10 cellular contexts compared by ENCODE assay signal in genomic region chr4:94577136-94577535, GRCh38.
A peak's percentile ranks its signal among the peaks of the same experiment; 100 is the strongest.
DNase-seq lines count a peak whose midpoint lies in the region; ATAC-seq and TF ChIP-seq lines count a peak whose summit lies in the region.
"Had no signal": no experiment of that assay in that cellular context is flagged by ENCODE, and none has a peak within 500 bp of the region (broad histone marks: within the 10 kb centered on the region; RNA-seq: fewer than 3 reads in every experiment).

No MANE protein-coding gene starts in this region.

- intact Hi-C loops in left lung (cut with DNase I): no loop called here
- intact Hi-C loops in activated T-helper 1 cell treated with anti-CD3 and anti-CD28 coated beads, Interleukin-12 subunit alpha, Interleukin-12 subunit beta, Interleukin-2, Interleukin-4 antibody, amounts not matched to agents 30 ng/mL and 10 ng/mL and 1 ng/mL, durations not matched to agents 14 hours and 24 hours and 36 hours (cut with micrococcal nuclease): no loop called here

- no peaks in the 10 kb centered on the region for H3K36me3 Mint-ChIP-seq in activated T-helper 1 cell treated with anti-CD3 and anti-CD28 coated beads, Interleukin-12 subunit alpha, Interleukin-12 subunit beta, Interleukin-2, Interleukin-4 antibody, amounts not matched to agents 30 ng/mL and 10 ng/mL and 1 ng/mL, durations not matched to agents 14 hours and 24 hours and 36 hours (ENCODE audit: low read depth)

- DNase-seq in AG08396 (ENCODE audit: low spot score): peak; percentile 39
- DNase-seq in NCI-H1092 (lab: John Stamatoyannopoulos, UW): peak; percentile 65
- peak; percentile 63 for DNase-seq in brain microvascular endothelial cell
- DNase-seq in left lung: no peak
- DNase-seq in activated CD8-positive, alpha-beta memory T cell treated with anti-CD3 and anti-CD28 coated beads, Interleukin-2, amount 50 U/mL, for 4 hours: no peak
- no peak for DNase-seq in activated effector memory CD4-positive, alpha-beta T cell treated with anti-CD3 and anti-CD28 coated beads, Interleukin-2, amount 50 U/mL, for 16 hours
- no peak for DNase-seq in activated T-helper 1 cell treated with anti-CD3 and anti-CD28 coated beads, Interleukin-12 subunit alpha, Interleukin-12 subunit beta, Interleukin-2, Interleukin-4 antibody, amounts not matched to agents 30 ng/mL and 10 ng/mL and 1 ng/mL, durations not matched to agents 14 hours and 24 hours and 36 hours (ENCODE audit: low spot score)
- DNase-seq: PC-9 had no signal

- H3K27ac ChIP-seq in brain microvascular endothelial cell (peak overlapping the region; percentile 44), left lung (no peak overlapping the region)
- H3K27ac ChIP-seq: PC-9 had no signal

- no peak overlapping the region for H3K27ac Mint-ChIP-seq in activated T-helper 1 cell treated with anti-CD3 and anti-CD28 coated beads, Interleukin-12 subunit alpha, Interleukin-12 subunit beta, Interleukin-2, Interleukin-4 antibody, amounts not matched to agents 30 ng/mL and 10 ng/mL and 1 ng/mL, durations not matched to agents 14 hours and 24 hours and 36 hours
- H3K27ac Mint-ChIP-seq: activated naive CD4-positive, alpha-beta T cell treated with anti-CD3 and anti-CD28 coated beads, Interleukin-2, amount 50 U/mL, for 24 hours had no signal

- TF ChIP-seq CTCF in brain microvascular endothelial cell (IDR thresholded peaks at IDR 0.05; ENCODE audit: low read depth, low read length, missing control alignments) (no peak), left lung (IDR thresholded peaks at IDR 0.05) (no peak)

- H3K4me3 ChIP-seq in brain microvascular endothelial cell (ENCODE audit: low read depth, low read length) (no peak overlapping the region), left lung (no peak overlapping the region)
- H3K4me3 ChIP-seq: PC-9 had no signal

- peaks cover 4% of the 10 kb centered on the region in 2 donors for H3K4me1 ChIP-seq in left lung

- in situ Hi-C loops in brain microvascular endothelial cell (cut with HindIII; ENCODE audit: low pct_ligation_motif_present, low sequenced_read_pairs): no loop called here

- H3K9me3 Mint-ChIP-seq in activated T-helper 1 cell treated with anti-CD3 and anti-CD28 coated beads, Interleukin-12 subunit alpha, Interleukin-12 subunit beta, Interleukin-2, Interleukin-4 antibody, amounts not matched to agents 30 ng/mL and 10 ng/mL and 1 ng/mL, durations not matched to agents 14 hours and 24 hours and 36 hours: no peaks in the 10 kb centered on the region
- H3K9me3 Mint-ChIP-seq: activated naive CD4-positive, alpha-beta T cell treated with anti-CD3 and anti-CD28 coated beads, Interleukin-2, amount 50 U/mL, for 24 hours had no signal

- H3K36me3 ChIP-seq in brain microvascular endothelial cell (replicated peaks): peaks cover 17% of the 10 kb centered on the region
- H3K36me3 ChIP-seq in left lung: peaks cover 0 to 11% of the 10 kb centered on the region in 2 donors

- H3K27me3 ChIP-seq in brain microvascular endothelial cell (replicated peaks) (no peaks in the 10 kb centered on the region), left lung (no peaks in the 10 kb centered on the region)

- no peaks in the 10 kb centered on the region for H3K9me3 ChIP-seq in left lung

- H3K27me3 Mint-ChIP-seq in activated T-helper 1 cell treated with anti-CD3 and anti-CD28 coated beads, Interleukin-12 subunit alpha, Interleukin-12 subunit beta, Interleukin-2, Interleukin-4 antibody, amounts not matched to agents 30 ng/mL and 10 ng/mL and 1 ng/mL, durations not matched to agents 14 hours and 24 hours and 36 hours (ENCODE audit: insufficient read depth): no peaks in the 10 kb centered on the region
- H3K27me3 Mint-ChIP-seq: activated naive CD4-positive, alpha-beta T cell treated with anti-CD3 and anti-CD28 coated beads, Interleukin-2, amount 50 U/mL, for 24 hours had no signal

- H3K4me1 Mint-ChIP-seq in activated T-helper 1 cell treated with anti-CD3 and anti-CD28 coated beads, Interleukin-12 subunit alpha, Interleukin-12 subunit beta, Interleukin-2, Interleukin-4 antibody, amounts not matched to agents 30 ng/mL and 10 ng/mL and 1 ng/mL, durations not matched to agents 14 hours and 24 hours and 36 hours (ENCODE audit: low read depth): no peaks in the 10 kb centered on the region
- H3K4me1 Mint-ChIP-seq: activated naive CD4-positive, alpha-beta T cell treated with anti-CD3 and anti-CD28 coated beads, Interleukin-2, amount 50 U/mL, for 24 hours had no signal

- no peak overlapping the region for H3K4me3 Mint-ChIP-seq in activated T-helper 1 cell treated with anti-CD3 and anti-CD28 coated beads, Interleukin-12 subunit alpha, Interleukin-12 subunit beta, Interleukin-2, Interleukin-4 antibody, amounts not matched to agents 30 ng/mL and 10 ng/mL and 1 ng/mL, durations not matched to agents 14 hours and 24 hours and 36 hours
- H3K4me3 Mint-ChIP-seq: activated naive CD4-positive, alpha-beta T cell treated with anti-CD3 and anti-CD28 coated beads, Interleukin-2, amount 50 U/mL, for 24 hours had no signal

- peak; percentile 76 for ATAC-seq in left lung
- no peak for ATAC-seq in GM18519 (IDR thresholded peaks at IDR 0.05; ENCODE audit: low FRiP score, unreplicated experiment)

Comparison
In these comparisons a context has a peak if more than half of its experiments do, and no peak if none do; other contexts are left out.
1. DNase-seq: peak in AG08396 (single experiment), NCI-H1092 (single experiment) and brain microvascular endothelial cell (single experiment); none in left lung (0 of 2), activated CD8-positive, alpha-beta memory T cell treated with anti-CD3 and anti-CD28 coated beads, Interleukin-2, amount 50 U/mL, for 4 hours (single experiment), activated effector memory CD4-positive, alpha-beta T cell treated with anti-CD3 and anti-CD28 coated beads, Interleukin-2, amount 50 U/mL, for 16 hours (single experiment) and activated T-helper 1 cell treated with anti-CD3 and anti-CD28 coated beads, Interleukin-12 subunit alpha, Interleukin-12 subunit beta, Interleukin-2, Interleukin-4 antibody, amounts not matched to agents 30 ng/mL and 10 ng/mL and 1 ng/mL, durations not matched to agents 14 hours and 24 hours and 36 hours (single experiment).